ENCODE assay signal across 1 cellular context in the genomic region with DNA sequence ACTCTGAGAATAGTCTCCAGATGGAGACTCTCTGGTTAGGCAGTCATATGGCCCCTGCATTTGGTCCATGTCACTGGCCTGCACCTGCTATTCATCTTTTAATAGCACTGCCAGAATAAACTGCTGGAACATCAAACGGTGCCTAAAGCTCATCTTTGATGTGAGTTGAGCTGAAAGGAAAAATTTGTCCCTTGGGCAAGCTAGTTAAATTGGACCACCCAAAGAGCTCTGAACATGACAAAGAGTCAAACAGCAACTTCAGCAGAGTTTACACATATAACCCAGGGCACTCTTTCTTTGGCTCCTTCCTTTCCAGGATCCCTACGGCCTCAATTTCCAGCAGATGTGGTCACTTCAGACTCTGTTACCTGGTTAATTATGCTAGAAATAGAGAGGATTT.
TF ChIP-seq lines count a peak whose summit lies in the region.

No MANE protein-coding gene starts in this region.

TF ChIP-seq in H1, 55 proteins besides CTCF, POLR2A, EP300 and RAD21:
- peak; percentile 73 for TF ChIP-seq NANOG (IDR thresholded peaks at IDR 0.05; ENCODE audit: insufficient read depth, low read depth, low read length, poor library complexity, severe bottlenecking)
- TF ChIP-seq ASH2L (IDR thresholded peaks at IDR 0.05; ENCODE audit: low read length), result no peak
- no peak for TF ChIP-seq CEBPB (IDR thresholded peaks at IDR 0.05; ENCODE audit: low read depth, low read length)
- TF ChIP-seq ZNF274 (IDR thresholded peaks at IDR 0.05; ENCODE audit: borderline replicate concordance, extremely low read depth, low read length), result no peak
- no peak for TF ChIP-seq YY1 (IDR thresholded peaks at IDR 0.05; ENCODE audit: low read depth, low read length)
- 0 out of 2 replicates have a peak, but pooled peaks have one; percentile 20 for TF ChIP-seq POU5F1 (IDR thresholded peaks at IDR 0.05; ENCODE audit: low read depth, low read length)
- TF ChIP-seq KDM5A (IDR thresholded peaks at IDR 0.05; ENCODE audit: low read length), result no peak
